In genomic region chr5:76606665-76607064, GRCh38 we compare ENCODE assay signal across 25 cellular contexts. TPM values are rescaled to one million over a fixed set of nuclear protein-coding genes. Genes with fewer than 3 reads are reported as not detected.
A peak's percentile ranks its signal among the peaks of the same experiment; 100 is the strongest.
DNase-seq lines count a peak whose midpoint lies in the region; ATAC-seq, FAIRE-seq and TF ChIP-seq lines count a peak whose summit lies in the region.
"Had no signal": no experiment of that assay in that cellular context is flagged by ENCODE, and none has a peak within 500 bp of the region (broad histone marks: within the 10 kb centered on the region; RNA-seq: fewer than 3 reads in every experiment).

No MANE protein-coding gene starts in this region.

- TF ChIP-seq EP300 in HepG2 (IDR thresholded peaks at IDR 0.05; ENCODE audit: low read depth in 2 of 2, low read length in 2 of 2) (no peak), HepG2 (CRISPR knock-in tag; IDR thresholded peaks at IDR 0.05; ENCODE audit: borderline replicate concordance) (no peak)

- CTCF ChIA-PET in activated CD4-positive, alpha-beta T cell treated with anti-CD3 and anti-CD28 coated beads for 36 hours (lab: Charles Lee), result interaction anchor here (0.6 to 3.2 kb wide), 5 partner anchors 11 to 168 kb away, joined by 3 to 16 read pairs (median 4); no protein-coding TSS in a partner anchor
- CTCF ChIA-PET in HepG2 (lab: Yijun Ruan, JAX; ENCODE audit: low intra/inter-chr PET ratio, low total read pairs), result no interaction called here

- POLR2A ChIA-PET in activated CD4-positive, alpha-beta T cell treated with anti-CD3 and anti-CD28 coated beads for 36 hours (lab: Charles Lee), result interaction anchor here (0.5 kb wide), 1 partner anchor 393 kb away, joined by 7 read pairs; no protein-coding TSS in a partner anchor
- POLR2A ChIA-PET in HepG2 (lab: Yijun Ruan, JAX), result no interaction called here

- H3K27ac ChIP-seq in trophoblast cell (ENCODE audit: low read depth, low read length) (no peak overlapping the region), HepG2 (ENCODE audit: extremely low read length, insufficient read depth, low read length) (no peak overlapping the region)
- H3K27ac ChIP-seq: ovary, RWPE1, sigmoid colon had no signal

- H3K27me3 ChIP-seq in adipocyte (replicated peaks; ENCODE audit: control insufficient read depth, insufficient read depth, low read length), result no peaks in the 10 kb centered on the region
- H3K27me3 ChIP-seq in trophoblast cell (ENCODE audit: insufficient read depth, low read length), result no peaks in the 10 kb centered on the region
- H3K27me3 ChIP-seq in HepG2 (ENCODE audit: control insufficient read depth in 1 of 2, insufficient read depth in 2 of 2, low read length in 2 of 2), result no peaks in the 10 kb centered on the region
- H3K27me3 ChIP-seq: ovary, sigmoid colon, transverse colon had no signal

- no peak overlapping the region for H3K14ac ChIP-seq in trophoblast cell (ENCODE audit: low read length)

- FAIRE-seq in HepG2 (lab: Jason Lieb, UNC), result no peak
- FAIRE-seq: D721Med, keratinocyte had no signal

- DNase-seq in activated CD4-positive, alpha-beta T cell treated with anti-CD3 and anti-CD28 coated beads for 36 hours, result no peak
- no peak for DNase-seq in activated CD4-positive, alpha-beta T cell treated with anti-CD3 and anti-CD28 coated beads for 1 hour
- DNase-seq in adipocyte (ENCODE audit: low read depth) (peak; percentile 24), trophoblast cell (peak; percentile 17 to 70), HepG2 (ENCODE audit: low spot score) (no peak)
- DNase-seq in stimulated activated CD4-positive, alpha-beta T cell treated with anti-CD3 and anti-CD28 coated beads, Interleukin-2, amount 100 ng/mL, for 48 hours, result no peak
- DNase-seq: activated CD8-positive, alpha-beta T cell treated with anti-CD3 and anti-CD28 coated beads for 36 hours; activated T-cell treated with anti-CD3 and anti-CD28 coated beads, Interleukin-2, amount 50 U/mL, for 48 hours; cortex of kidney; hippocampal formation; Karpas-422; NCI-H1105 treated with DMSO at 0.1 percent for 48 hours; NCI-H510A treated with DMSO at 0.1 percent for 48 hours; ovary; sigmoid colon; stimulated activated naive CD4-positive, alpha-beta T cell treated with Interleukin-2 at 50 U/mL for 16 hours; transverse colon had no signal

- H3K4me1 ChIP-seq in adipocyte (ENCODE audit: control insufficient read depth, insufficient read depth, low read length) (peaks cover 22% of the 10 kb centered on the region), trophoblast cell (ENCODE audit: control insufficient read depth in 1 of 2, insufficient read depth in 2 of 2, low read length in 2 of 2) (no peaks in the 10 kb centered on the region), HepG2 (ENCODE audit: insufficient read depth, low read length) (no peaks in the 10 kb centered on the region)

- H3K4me3 ChIP-seq in adipocyte (ENCODE audit: low read length) (no peak overlapping the region), trophoblast cell (ENCODE audit: low read depth, low read length) (no peak overlapping the region), HepG2 (replicated peaks in 1 of 3; ENCODE audit: insufficient read depth in 1 of 3, low read depth in 2 of 3, low read length in 3 of 3) (no peak overlapping the region)
- H3K4me3 ChIP-seq: lung, ovary, sigmoid colon, transverse colon had no signal

- TF ChIP-seq RAD21 in HepG2 (CRISPR knock-in tag; IDR thresholded peaks at IDR 0.05), result no peak

- H3K9ac ChIP-seq in adipocyte (ENCODE audit: low read length) (no peak overlapping the region), trophoblast cell (ENCODE audit: low read length) (no peak overlapping the region), HepG2 (ENCODE audit: insufficient read depth, low read depth, low read length) (no peak overlapping the region)

- peak overlapping the region; percentile 58 for H3K27ac Mint-ChIP-seq in activated CD4-positive, alpha-beta T cell treated with anti-CD3 and anti-CD28 coated beads for 36 hours
- H3K27ac Mint-ChIP-seq: activated CD8-positive, alpha-beta T cell treated with anti-CD3 and anti-CD28 coated beads for 36 hours had no signal

- H2BK5ac ChIP-seq in trophoblast cell (ENCODE audit: low read depth, low read length, poor library complexity), result no peak overlapping the region

- H2AFZ ChIP-seq in trophoblast cell (ENCODE audit: insufficient read depth, low read length, poor library complexity) (no peak overlapping the region), HepG2 (ENCODE audit: low read length) (no peak overlapping the region)

- no peak for TF ChIP-seq POLR2A in HepG2 (IDR thresholded peaks at IDR 0.05; ENCODE audit: insufficient read depth in 1 of 2, low read depth in 2 of 2, low read length in 2 of 2)

- H3K4me2 ChIP-seq in trophoblast cell (ENCODE audit: low read length) (no peak overlapping the region), HepG2 (ENCODE audit: low read depth, low read length) (no peak overlapping the region)

- no peak overlapping the region for H4K8ac ChIP-seq in trophoblast cell (ENCODE audit: low read depth, low read length)

- intact Hi-C loops in activated CD4-positive, alpha-beta T cell treated with anti-CD3 and anti-CD28 coated beads for 36 hours (cut with DNase I, micrococcal nuclease), result no loop called here
- intact Hi-C loops in HepG2 (cut with micrococcal nuclease; ENCODE audit: unreplicated experiment), result no loop called here

- TF ChIP-seq CTCF in HepG2 (CRISPR knock-in tag; IDR thresholded peaks at IDR 0.05), result no peak

- in situ Hi-C loops in HepG2 (cut with HindIII; ENCODE audit: extremely low pct_ligation_motif_present, low pct_unique_long_range_greater_than_20kb), result no loop called here

- H2BK120ac ChIP-seq in trophoblast cell (ENCODE audit: insufficient read depth, low read length, poor library complexity), result no peak overlapping the region

- BruUV-seq in HepG2 (replicated peaks; lab: Mats Ljungman, UMichigan), result no TSS peak

- H4K20me1 ChIP-seq in HepG2 (ENCODE audit: insufficient read depth, low read length), result no peaks in the 10 kb centered on the region; the same call in 1 of the 2 replicates

- H3K18ac ChIP-seq in trophoblast cell (ENCODE audit: low read length), result no peak overlapping the region

- H2AK5ac ChIP-seq in trophoblast cell (ENCODE audit: low read length), result no peak overlapping the region

- no peak overlapping the region for H2BK12ac ChIP-seq in trophoblast cell (ENCODE audit: low read length)

- H3K4me3 Mint-ChIP-seq in activated CD4-positive, alpha-beta T cell treated with anti-CD3 and anti-CD28 coated beads for 36 hours, result no peak overlapping the region
- H3K4me3 Mint-ChIP-seq: activated CD8-positive, alpha-beta T cell treated with anti-CD3 and anti-CD28 coated beads for 36 hours; activated naive CD8-positive, alpha-beta T cell had no signal

- peaks cover 28% of the 10 kb centered on the region for H3K36me3 Mint-ChIP-seq in activated CD4-positive, alpha-beta T cell treated with anti-CD3 and anti-CD28 coated beads for 36 hours (ENCODE audit: low read depth)

- no peaks in the 10 kb centered on the region for H3K9me3 Mint-ChIP-seq in activated CD4-positive, alpha-beta T cell treated with anti-CD3 and anti-CD28 coated beads for 36 hours (ENCODE audit: low read depth)
- H3K9me3 Mint-ChIP-seq: activated CD8-positive, alpha-beta T cell treated with anti-CD3 and anti-CD28 coated beads for 36 hours had no signal

- H4K12ac ChIP-seq in trophoblast cell (ENCODE audit: low read depth, low read length), result no peak overlapping the region

- no peaks in the 10 kb centered on the region for H3K79me1 ChIP-seq in trophoblast cell (ENCODE audit: low read length)

- peaks cover 23% of the 10 kb centered on the region for H3K4me1 Mint-ChIP-seq in activated CD4-positive, alpha-beta T cell treated with anti-CD3 and anti-CD28 coated beads for 36 hours

- H3K4ac ChIP-seq in trophoblast cell (ENCODE audit: low read depth, low read length), result no peak overlapping the region

- H3K36me3 ChIP-seq in adipocyte (ENCODE audit: control insufficient read depth, insufficient read depth, low read length, severe bottlenecking), result no peaks in the 10 kb centered on the region
- H3K36me3 ChIP-seq in trophoblast cell (ENCODE audit: control insufficient read depth in 1 of 2, insufficient read depth in 2 of 2, low read length in 2 of 2), result no peaks in the 10 kb centered on the region
- peaks cover 20 to 48% of the 10 kb centered on the region in 2 experiments for H3K36me3 ChIP-seq in HepG2 (replicated peaks in 1 of 2; ENCODE audit: control insufficient read depth in 1 of 2, insufficient read depth in 2 of 2, low read length in 2 of 2)
- H3K36me3 ChIP-seq: ovary, sigmoid colon had no signal

- H3K79me2 ChIP-seq in trophoblast cell (ENCODE audit: control insufficient read depth, insufficient read depth, low read length, poor library complexity), result no peaks in the 10 kb centered on the region
- H3K79me2 ChIP-seq in HepG2 (ENCODE audit: insufficient read depth, low read length), result no peaks in the 10 kb centered on the region

- no peaks in the 10 kb centered on the region for H3K27me3 Mint-ChIP-seq in activated CD4-positive, alpha-beta T cell treated with anti-CD3 and anti-CD28 coated beads for 36 hours
- H3K27me3 Mint-ChIP-seq: activated CD8-positive, alpha-beta T cell treated with anti-CD3 and anti-CD28 coated beads for 36 hours; activated naive CD8-positive, alpha-beta T cell had no signal

- peak; percentile 44 for ATAC-seq in activated CD4-positive, alpha-beta T cell treated with anti-CD3 and anti-CD28 coated beads for 36 hours
- ATAC-seq in HG02885 (IDR thresholded peaks at IDR 0.05; ENCODE audit: poor library complexity, unreplicated experiment), result peak; percentile 44
- ATAC-seq in HepG2, result no peak
- no peak for ATAC-seq in GM18520 (IDR thresholded peaks at IDR 0.05; ENCODE audit: unreplicated experiment)
- ATAC-seq: activated CD8-positive, alpha-beta T cell treated with anti-CD3 and anti-CD28 coated beads for 36 hours; HCT116 had no signal

- no peak overlapping the region for H3K23ac ChIP-seq in trophoblast cell (ENCODE audit: low read length)

- WGBS in trophoblast cell (ENCODE audit: extremely low coverage, insufficient coverage, insufficient read length), result no CpG with 5 or more reads among the region's 3 CpGs
- WGBS in HepG2 (ENCODE audit: low lambda C conversion rate), result 82% methylated on average over 3 of the region's 3 CpGs

- no peak overlapping the region for H4K91ac ChIP-seq in trophoblast cell (ENCODE audit: low read depth, low read length)

- no peaks in the 10 kb centered on the region for H3K9me3 ChIP-seq in adipocyte (ENCODE audit: control insufficient read depth, low read length)
- no peaks in the 10 kb centered on the region for H3K9me3 ChIP-seq in trophoblast cell (ENCODE audit: insufficient read depth, low read depth, low read length)
- H3K9me3 ChIP-seq in HepG2 (ENCODE audit: low read length), result no peaks in the 10 kb centered on the region
- H3K9me3 ChIP-seq: ovary, sigmoid colon, transverse colon had no signal

RNA-seq across cellular contexts. Expression of gene F2RL2, which starts 16.5 kb away (rescaled TPM):
- total RNA-seq in activated CD4-positive, alpha-beta T cell treated with anti-CD3 and anti-CD28 coated beads for 36 hours, result not detected
- 0.01 TPM in 2 replicates for polyA plus RNA-seq in trophoblast cell (2013)
- not detected in 2 replicates for total RNA-seq in HepG2 (2016; rRNA removed; fragmentation: Illumina TruSeq; extraction: Trizol)
- total RNA-seq in HepG2 (2016; cell fraction: cytosol; rRNA removed; fragmentation: Illumina TruSeq; extraction: Trizol; ENCODE audit: low read depth), result not detected in 2 replicates
- total RNA-seq in HepG2 (2016; cell fraction: insoluble cytoplasmic fraction; rRNA removed; fragmentation: Illumina TruSeq; extraction: Trizol), result not detected in 2 replicates
- total RNA-seq in HepG2 (2016; cell fraction: membrane; rRNA removed; fragmentation: Illumina TruSeq; extraction: Trizol), result not detected in 2 replicates
- total RNA-seq in HepG2 (2016; cell fraction: nucleus; rRNA removed; fragmentation: Illumina TruSeq; extraction: Trizol), result not detected in 2 replicates
- not detected in 2 replicates for polyA plus RNA-seq in HepG2 (2011; rRNA removed)
- polyA plus RNA-seq in HepG2 (2011; cell fraction: cytosol; rRNA removed), result not detected in 2 replicates
- not detected in 2 replicates for polyA plus RNA-seq in HepG2 (2011; cell fraction: nucleus; rRNA removed)
- 0.05 and 0.09 TPM in 2 replicates for polyA plus RNA-seq in HepG2 (2012)
- polyA plus RNA-seq in HepG2 (2016; cell fraction: cytosol; fragmentation: Illumina TruSeq; extraction: Trizol; ENCODE audit: low read depth), result not detected in 2 replicates
- not detected in 2 replicates for polyA plus RNA-seq in HepG2 (2016; cell fraction: insoluble cytoplasmic fraction; fragmentation: Illumina TruSeq; extraction: Trizol; ENCODE audit: low read depth)
- polyA plus RNA-seq in HepG2 (2016; cell fraction: membrane; fragmentation: Illumina TruSeq; extraction: Trizol; ENCODE audit: low read depth), result not detected in 2 replicates
- not detected in 2 replicates for polyA plus RNA-seq in HepG2 (2016; cell fraction: nucleus; fragmentation: Illumina TruSeq; extraction: Trizol; ENCODE audit: insufficient read depth, low read depth)
- 0.58 TPM in 1 of 2 replicates, not detected in the other for polyA minus RNA-seq in HepG2 (2011; rRNA and poly(A)+ RNA removed; ENCODE audit: low replicate concordance)
- not detected in 2 replicates for polyA minus RNA-seq in HepG2 (2011; cell fraction: cytosol; rRNA and poly(A)+ RNA removed)
- not detected in 2 replicates for polyA minus RNA-seq in HepG2 (2011; cell fraction: nucleus; rRNA and poly(A)+ RNA removed)
- total RNA-seq: activated CD8-positive, alpha-beta T cell treated with anti-CD3 and anti-CD28 coated beads for 36 hours had no signal
- polyA plus RNA-seq: keratinocyte had no signal

Comparison
In these comparisons a context has a peak if more than half of its experiments do, and no peak if none do; other contexts are left out.
1. ATAC-seq: peak in activated CD4-positive, alpha-beta T cell treated with anti-CD3 and anti-CD28 coated beads for 36 hours (single experiment) and HG02885 (single experiment); none in HepG2 (single experiment) and GM18520 (single experiment).
2. DNase-seq: peak in adipocyte (single experiment) and trophoblast cell (2 of 2); none in activated CD4-positive, alpha-beta T cell treated with anti-CD3 and anti-CD28 coated beads for 36 hours (single experiment), activated CD4-positive, alpha-beta T cell treated with anti-CD3 and anti-CD28 coated beads for 1 hour (single experiment), HepG2 (single experiment) and stimulated activated CD4-positive, alpha-beta T cell treated with anti-CD3 and anti-CD28 coated beads, Interleukin-2, amount 100 ng/mL, for 48 hours (0 of 2).